1 cellular context compared by ENCODE assay signal in genomic region chr14:37591941-37592287, GRCh38.
TF ChIP-seq lines count a peak whose summit lies in the region.

No MANE protein-coding gene starts in this region.

TF ChIP-seq in endothelial cell of umbilical vein, 7 proteins besides CTCF, POLR2A, EP300 and RAD21:
- peak; percentile 96 for TF ChIP-seq EZH2 (IDR thresholded peaks at IDR 0.05; ENCODE audit: borderline replicate concordance, low read depth, low read length, severe bottlenecking)
- no peak for TF ChIP-seq JUN (IDR thresholded peaks at IDR 0.05; ENCODE audit: borderline replicate concordance, insufficient read depth, insufficient read length, low read depth)
- no peak for TF ChIP-seq MYC (IDR thresholded peaks at IDR 0.05; ENCODE audit: low read depth, low read length)
